ENCODE assay signal across 12 cellular contexts in genomic region chr12:116136340-116136739, GRCh38.
DNase-seq lines count a peak whose midpoint lies in the region; FAIRE-seq and TF ChIP-seq lines count a peak whose summit lies in the region.
"Had no signal": no experiment of that assay in that cellular context is flagged by ENCODE, and none has a peak within 500 bp of the region (broad histone marks: within the 10 kb centered on the region; RNA-seq: fewer than 3 reads in every experiment).

No MANE protein-coding gene starts in this region.

- no peaks in the 10 kb centered on the region for H3K9me2 ChIP-seq in GM23248 (ENCODE audit: insufficient read depth)

- H3K79me2 ChIP-seq in GM23248 (ENCODE audit: insufficient read depth), result peaks cover 100% of the 10 kb centered on the region

- peak; percentile 35 for FAIRE-seq in RCC 7860 (lab: Jason Lieb, UNC)

- H3K9me3 Mint-ChIP-seq in osteocyte (ENCODE audit: unreplicated experiment), result no peaks in the 10 kb centered on the region

- H3K27ac ChIP-seq in GM23248 (peak overlapping the region; percentile 30; the same call in 1 of the 2 replicates), brain microvascular endothelial cell (peak overlapping the region; percentile 23)

- peaks cover 81% of the 10 kb centered on the region for H3K4me1 ChIP-seq in GM23248 (ENCODE audit: insufficient read depth)

- H3K27me3 ChIP-seq in GM23248 (replicated peaks; ENCODE audit: insufficient read depth), result no peaks in the 10 kb centered on the region
- no peaks in the 10 kb centered on the region for H3K27me3 ChIP-seq in brain microvascular endothelial cell (replicated peaks)

- H3K36me3 Mint-ChIP-seq in osteocyte (ENCODE audit: unreplicated experiment), result no peaks in the 10 kb centered on the region

- H3K4me3 Mint-ChIP-seq in osteocyte (ENCODE audit: unreplicated experiment), result no peak overlapping the region

- no peak for TF ChIP-seq CTCF in brain microvascular endothelial cell (IDR thresholded peaks at IDR 0.05; ENCODE audit: low read depth, low read length, missing control alignments)
- no peak for TF ChIP-seq CTCF in osteocyte (IDR thresholded peaks at IDR 0.05)

- 44 to 47% methylated on average over 3 of the region's 3 CpGs for WGBS in GM23248 (ENCODE audit: low coverage in 1 of 2, low lambda C conversion rate in 2 of 2, missing lambda C conversion rate in 2 of 2), 2 experiments

- H3K4me3 ChIP-seq in GM23248 (0 out of 2 replicates have a peak overlapping the region, but pooled peaks have one; percentile 7), brain microvascular endothelial cell (ENCODE audit: low read depth, low read length) (no peak overlapping the region)

- peak overlapping the region; percentile 77 for H3K27ac Mint-ChIP-seq in osteocyte (ENCODE audit: unreplicated experiment)

- DNase-seq in GM23248, result peak; percentile 77
- no peak for DNase-seq in RCC 7860 (ENCODE audit: low spot score)
- DNase-seq in brain microvascular endothelial cell, result no peak
- DNase-seq in osteocyte (ENCODE audit: extremely low spot score, unreplicated experiment), result no peak
- no peak for DNase-seq in mucosa of gallbladder (ENCODE audit: low spot score)
- DNase-seq in KG1 (lab: John Stamatoyannopoulos, UW), result no peak
- no peak for DNase-seq in NCI-H1694 treated with DMSO at 0.1 percent for 48 hours (lab: John Stamatoyannopoulos, UW)
- no peak for DNase-seq in NCI-H748 (lab: John Stamatoyannopoulos, UW; ENCODE audit: unreplicated experiment)
- DNase-seq: erythroblast, GDM1, NCI-H1105 treated with DMSO at 0.1 percent for 48 hours, NCI-H82 had no signal

- in situ Hi-C loops in GM23248 (cut with MboI) (no loop called here), brain microvascular endothelial cell (cut with HindIII; ENCODE audit: low pct_ligation_motif_present, low sequenced_read_pairs) (no loop called here)

- H3K9ac ChIP-seq in GM23248, result no peak overlapping the region

- H2AFZ ChIP-seq in GM23248, result no peak overlapping the region

- H3K36me3 ChIP-seq in GM23248 (ENCODE audit: low read depth) (no peaks in the 10 kb centered on the region), brain microvascular endothelial cell (replicated peaks) (no peaks in the 10 kb centered on the region)

- no peaks in the 10 kb centered on the region for H3K9me3 ChIP-seq in GM23248 (ENCODE audit: low read depth)

- H3F3A ChIP-seq in GM23248 (ENCODE audit: insufficient read depth), result peaks cover 69% of the 10 kb centered on the region

- H3K27me3 Mint-ChIP-seq in osteocyte (ENCODE audit: unreplicated experiment), result no peaks in the 10 kb centered on the region

- H3K4me1 Mint-ChIP-seq in osteocyte (ENCODE audit: unreplicated experiment), result peaks cover 84% of the 10 kb centered on the region

- H3K4me2 ChIP-seq in GM23248 (ENCODE audit: unreplicated experiment), result peak overlapping the region; percentile 53

- H4K20me1 ChIP-seq in GM23248 (ENCODE audit: insufficient read depth), result peaks cover 65% of the 10 kb centered on the region
